ENCODE assay signal across 1 cellular context in genomic region chr18:49052891-49053644, GRCh38.
TF ChIP-seq lines count a peak whose summit lies in the region.

No MANE protein-coding gene starts in this region.

TF ChIP-seq in HepG2, 621 proteins besides CTCF, POLR2A, EP300 and RAD21 (continued from another document):
- TF ChIP-seq MLXIP (CRISPR knock-in tag; IDR thresholded peaks at IDR 0.05; ENCODE audit: borderline replicate concordance): no peak
- no peak for TF ChIP-seq ZNF451 (CRISPR knock-in tag; IDR thresholded peaks at IDR 0.05)
- TF ChIP-seq IKZF1 (IDR thresholded peaks at IDR 0.05): no peak
- no peak for TF ChIP-seq KLF16 (CRISPR knock-in tag; IDR thresholded peaks at IDR 0.05)
- no peak for TF ChIP-seq ZHX1 (CRISPR knock-in tag; IDR thresholded peaks at IDR 0.05; ENCODE audit: low read depth)
- TF ChIP-seq ETV5 (CRISPR knock-in tag; IDR thresholded peaks at IDR 0.05; ENCODE audit: borderline replicate concordance): no peak
- TF ChIP-seq TSC22D2 (CRISPR knock-in tag; IDR thresholded peaks at IDR 0.05; ENCODE audit: borderline replicate concordance): no peak
- TF ChIP-seq, protein P1, sequence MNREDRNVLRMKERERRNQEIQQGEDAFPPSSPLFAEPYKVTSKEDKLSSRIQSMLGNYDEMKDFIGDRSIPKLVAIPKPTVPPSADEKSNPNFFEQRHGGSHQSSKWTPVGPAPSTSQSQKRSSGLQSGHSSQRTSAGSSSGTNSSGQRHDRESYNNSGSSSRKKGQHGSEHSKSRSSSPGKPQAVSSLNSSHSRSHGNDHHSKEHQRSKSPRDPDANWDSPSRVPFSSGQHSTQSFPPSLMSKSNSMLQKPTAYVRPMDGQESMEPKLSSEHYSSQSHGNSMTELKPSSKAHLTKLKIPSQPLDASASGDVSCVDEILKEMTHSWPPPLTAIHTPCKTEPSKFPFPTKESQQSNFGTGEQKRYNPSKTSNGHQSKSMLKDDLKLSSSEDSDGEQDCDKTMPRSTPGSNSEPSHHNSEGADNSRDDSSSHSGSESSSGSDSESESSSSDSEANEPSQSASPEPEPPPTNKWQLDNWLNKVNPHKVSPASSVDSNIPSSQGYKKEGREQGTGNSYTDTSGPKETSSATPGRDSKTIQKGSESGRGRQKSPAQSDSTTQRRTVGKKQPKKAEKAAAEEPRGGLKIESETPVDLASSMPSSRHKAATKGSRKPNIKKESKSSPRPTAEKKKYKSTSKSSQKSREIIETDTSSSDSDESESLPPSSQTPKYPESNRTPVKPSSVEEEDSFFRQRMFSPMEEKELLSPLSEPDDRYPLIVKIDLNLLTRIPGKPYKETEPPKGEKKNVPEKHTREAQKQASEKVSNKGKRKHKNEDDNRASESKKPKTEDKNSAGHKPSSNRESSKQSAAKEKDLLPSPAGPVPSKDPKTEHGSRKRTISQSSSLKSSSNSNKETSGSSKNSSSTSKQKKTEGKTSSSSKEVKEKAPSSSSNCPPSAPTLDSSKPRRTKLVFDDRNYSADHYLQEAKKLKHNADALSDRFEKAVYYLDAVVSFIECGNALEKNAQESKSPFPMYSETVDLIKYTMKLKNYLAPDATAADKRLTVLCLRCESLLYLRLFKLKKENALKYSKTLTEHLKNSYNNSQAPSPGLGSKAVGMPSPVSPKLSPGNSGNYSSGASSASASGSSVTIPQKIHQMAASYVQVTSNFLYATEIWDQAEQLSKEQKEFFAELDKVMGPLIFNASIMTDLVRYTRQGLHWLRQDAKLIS (CRISPR knock-in tag; IDR thresholded peaks at IDR 0.05): no peak
